Comparison of ENCODE assay signal across 8 cellular contexts in genomic region chr5:180126716-180127681, GRCh38. TPM values are rescaled to one million over a fixed set of nuclear protein-coding genes. Genes with fewer than 3 reads are reported as not detected.
DNase-seq lines count a peak whose midpoint lies in the region; ATAC-seq and TF ChIP-seq lines count a peak whose summit lies in the region.

No MANE protein-coding gene starts in this region.

- no peaks in the 10 kb centered on the region for H3K9me2 ChIP-seq in hepatocyte (replicated peaks; ENCODE audit: insufficient read depth)

- H3K4me3 Mint-ChIP-seq in activated naive CD8-positive, alpha-beta T cell treated with anti-CD3 and anti-CD28 coated beads, Interleukin-2, amount 50 U/mL, for 24 hours, result no peak overlapping the region

- H3K27me3 Mint-ChIP-seq in activated naive CD8-positive, alpha-beta T cell treated with anti-CD3 and anti-CD28 coated beads, Interleukin-2, amount 50 U/mL, for 24 hours, result peaks cover 13% of the 10 kb centered on the region

- H2AFZ ChIP-seq in hepatocyte, result no peak overlapping the region

- no peaks in the 10 kb centered on the region for H4K20me1 ChIP-seq in hepatocyte (ENCODE audit: insufficient read depth, poor library complexity, severe bottlenecking)

- DNase-seq in GDM1 (lab: John Stamatoyannopoulos, UW) (peak; percentile 37), hepatocyte (ENCODE audit: low spot score) (peak; percentile 47), cortex of kidney (lab: John Stamatoyannopoulos, UW) (no peak)
- peak; percentile 61 for DNase-seq in activated naive CD8-positive, alpha-beta T cell treated with anti-CD3 and anti-CD28 coated beads, Interleukin-2, amount 50 U/mL, for 24 hours
- peak; percentile 54 for DNase-seq in stimulated activated CD4-positive, alpha-beta T cell treated with anti-CD3 and anti-CD28 coated beads, Interleukin-15, amount 100 ng/mL, for 24 hours

- no peaks in the 10 kb centered on the region for H3K36me3 Mint-ChIP-seq in activated naive CD8-positive, alpha-beta T cell treated with anti-CD3 and anti-CD28 coated beads, Interleukin-2, amount 50 U/mL, for 24 hours (ENCODE audit: low read depth)

- no peaks in the 10 kb centered on the region for H3K79me2 ChIP-seq in hepatocyte

- TF ChIP-seq CTCF in LNCAP (IDR thresholded peaks at IDR 0.05) (peak; percentile 95), hepatocyte (IDR thresholded peaks at IDR 0.05; ENCODE audit: poor library complexity) (peak; percentile 72)

- WGBS in hepatocyte (ENCODE audit: low lambda C conversion rate, missing lambda C conversion rate), result 59% methylated on average over 51 of the region's 59 CpGs

- no peak overlapping the region for H3K4me3 ChIP-seq in hepatocyte

- no peaks in the 10 kb centered on the region for H3K36me3 ChIP-seq in hepatocyte (replicated peaks; ENCODE audit: insufficient read depth, low read depth)

- H3K4me1 Mint-ChIP-seq in activated naive CD8-positive, alpha-beta T cell treated with anti-CD3 and anti-CD28 coated beads, Interleukin-2, amount 50 U/mL, for 24 hours, result no peaks in the 10 kb centered on the region

- H3K9me3 Mint-ChIP-seq in activated naive CD8-positive, alpha-beta T cell treated with anti-CD3 and anti-CD28 coated beads, Interleukin-2, amount 50 U/mL, for 24 hours, result no peaks in the 10 kb centered on the region

- no peaks in the 10 kb centered on the region for H3K9me3 ChIP-seq in hepatocyte (ENCODE audit: low read depth)

- H3K27ac Mint-ChIP-seq in activated naive CD8-positive, alpha-beta T cell treated with anti-CD3 and anti-CD28 coated beads, Interleukin-2, amount 50 U/mL, for 24 hours, result no peak overlapping the region

- H3K4me1 ChIP-seq in hepatocyte (ENCODE audit: insufficient read depth), result no peaks in the 10 kb centered on the region

- no peaks in the 10 kb centered on the region for H3K27me3 ChIP-seq in hepatocyte

- H3K27ac ChIP-seq in hepatocyte, result no peak overlapping the region

- ATAC-seq in activated naive CD8-positive, alpha-beta T cell treated with anti-CD3 and anti-CD28 coated beads, Interleukin-2, amount 50 U/mL, for 24 hours, result peak; percentile 60
- ATAC-seq in GM18502 (IDR thresholded peaks at IDR 0.05; ENCODE audit: poor library complexity, unreplicated experiment) (no peak), HG03378 (IDR thresholded peaks at IDR 0.05; ENCODE audit: unreplicated experiment) (no peak)

- H3K4me2 ChIP-seq in hepatocyte, result peak overlapping the region; percentile 56

RNA-seq across cellular contexts. Expression of gene RNF130, which starts 55.4 kb away (rescaled TPM):
- 39.6 and 42.4 TPM in 2 replicates for total RNA-seq in hepatocyte
- 62.4 and 64.9 TPM in 2 replicates for polyA plus RNA-seq in hepatocyte
